ENCODE assay signal across 1 cellular context in the genomic region with DNA sequence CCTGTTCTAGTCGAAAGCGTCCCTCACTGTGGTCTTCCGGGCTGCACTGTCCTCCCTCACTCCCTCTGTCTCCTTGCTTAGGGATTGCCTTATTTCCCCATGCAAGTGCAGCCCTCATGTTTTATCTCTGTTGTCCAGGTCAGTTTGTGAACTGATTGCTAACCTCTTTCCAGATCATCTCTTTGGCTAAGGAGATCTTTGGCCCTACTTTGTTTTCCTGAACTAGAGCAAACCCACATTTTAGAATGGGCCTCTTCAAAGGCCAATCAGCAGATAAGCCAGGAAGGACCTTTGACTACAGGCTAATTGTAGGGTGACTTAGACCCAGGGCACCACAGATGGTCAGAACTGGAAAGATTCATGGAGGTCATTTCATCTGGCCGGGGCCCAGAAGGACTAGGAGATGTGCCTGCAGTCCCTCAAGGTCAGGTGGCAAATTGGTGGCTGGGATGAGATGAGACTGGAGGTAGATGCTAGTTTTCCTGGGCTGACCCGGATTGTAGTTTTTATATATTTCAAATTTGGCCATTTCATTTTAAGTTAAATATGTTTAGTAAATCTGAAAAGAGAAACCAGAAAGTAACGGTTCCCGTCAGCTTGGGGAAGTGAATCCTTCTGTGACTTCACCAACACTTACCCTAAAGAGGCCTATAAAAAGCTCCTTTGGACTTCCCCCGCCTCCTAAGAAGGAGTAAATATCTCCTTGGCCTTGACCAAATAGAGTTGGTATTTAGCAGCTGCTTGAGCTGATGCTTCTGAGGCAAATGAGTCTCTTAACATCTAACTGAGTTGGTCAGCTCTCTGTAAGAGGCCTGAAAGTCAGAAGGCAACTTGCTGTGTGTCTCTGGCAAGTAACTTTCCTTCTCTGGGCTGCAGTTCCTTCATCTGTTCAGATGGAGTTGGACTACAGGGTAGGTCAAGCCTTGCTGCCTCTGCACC.
TF ChIP-seq lines count a peak whose summit lies in the region.

No MANE protein-coding gene starts in this region.

TF ChIP-seq in HepG2, 621 proteins besides CTCF, POLR2A, EP300 and RAD21 (continued from another document and continues in another):
- TF ChIP-seq, protein P1, sequence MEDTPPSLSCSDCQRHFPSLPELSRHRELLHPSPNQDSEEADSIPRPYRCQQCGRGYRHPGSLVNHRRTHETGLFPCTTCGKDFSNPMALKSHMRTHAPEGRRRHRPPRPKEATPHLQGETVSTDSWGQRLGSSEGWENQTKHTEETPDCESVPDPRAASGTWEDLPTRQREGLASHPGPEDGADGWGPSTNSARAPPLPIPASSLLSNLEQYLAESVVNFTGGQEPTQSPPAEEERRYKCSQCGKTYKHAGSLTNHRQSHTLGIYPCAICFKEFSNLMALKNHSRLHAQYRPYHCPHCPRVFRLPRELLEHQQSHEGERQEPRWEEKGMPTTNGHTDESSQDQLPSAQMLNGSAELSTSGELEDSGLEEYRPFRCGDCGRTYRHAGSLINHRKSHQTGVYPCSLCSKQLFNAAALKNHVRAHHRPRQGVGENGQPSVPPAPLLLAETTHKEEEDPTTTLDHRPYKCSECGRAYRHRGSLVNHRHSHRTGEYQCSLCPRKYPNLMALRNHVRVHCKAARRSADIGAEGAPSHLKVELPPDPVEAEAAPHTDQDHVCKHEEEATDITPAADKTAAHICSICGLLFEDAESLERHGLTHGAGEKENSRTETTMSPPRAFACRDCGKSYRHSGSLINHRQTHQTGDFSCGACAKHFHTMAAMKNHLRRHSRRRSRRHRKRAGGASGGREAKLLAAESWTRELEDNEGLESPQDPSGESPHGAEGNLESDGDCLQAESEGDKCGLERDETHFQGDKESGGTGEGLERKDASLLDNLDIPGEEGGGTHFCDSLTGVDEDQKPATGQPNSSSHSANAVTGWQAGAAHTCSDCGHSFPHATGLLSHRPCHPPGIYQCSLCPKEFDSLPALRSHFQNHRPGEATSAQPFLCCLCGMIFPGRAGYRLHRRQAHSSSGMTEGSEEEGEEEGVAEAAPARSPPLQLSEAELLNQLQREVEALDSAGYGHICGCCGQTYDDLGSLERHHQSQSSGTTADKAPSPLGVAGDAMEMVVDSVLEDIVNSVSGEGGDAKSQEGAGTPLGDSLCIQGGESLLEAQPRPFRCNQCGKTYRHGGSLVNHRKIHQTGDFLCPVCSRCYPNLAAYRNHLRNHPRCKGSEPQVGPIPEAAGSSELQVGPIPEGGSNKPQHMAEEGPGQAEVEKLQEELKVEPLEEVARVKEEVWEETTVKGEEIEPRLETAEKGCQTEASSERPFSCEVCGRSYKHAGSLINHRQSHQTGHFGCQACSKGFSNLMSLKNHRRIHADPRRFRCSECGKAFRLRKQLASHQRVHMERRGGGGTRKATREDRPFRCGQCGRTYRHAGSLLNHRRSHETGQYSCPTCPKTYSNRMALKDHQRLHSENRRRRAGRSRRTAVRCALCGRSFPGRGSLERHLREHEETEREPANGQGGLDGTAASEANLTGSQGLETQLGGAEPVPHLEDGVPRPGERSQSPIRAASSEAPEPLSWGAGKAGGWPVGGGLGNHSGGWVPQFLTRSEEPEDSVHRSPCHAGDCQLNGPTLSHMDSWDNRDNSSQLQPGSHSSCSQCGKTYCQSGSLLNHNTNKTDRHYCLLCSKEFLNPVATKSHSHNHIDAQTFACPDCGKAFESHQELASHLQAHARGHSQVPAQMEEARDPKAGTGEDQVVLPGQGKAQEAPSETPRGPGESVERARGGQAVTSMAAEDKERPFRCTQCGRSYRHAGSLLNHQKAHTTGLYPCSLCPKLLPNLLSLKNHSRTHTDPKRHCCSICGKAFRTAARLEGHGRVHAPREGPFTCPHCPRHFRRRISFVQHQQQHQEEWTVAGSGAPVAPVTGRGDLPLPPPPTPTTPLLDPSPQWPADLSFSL (CRISPR knock-in tag; IDR thresholded peaks at IDR 0.05) = 0 out of 2 replicates have a peak, but pooled peaks have one; percentile 24
- TF ChIP-seq PAWR (CRISPR knock-in tag; IDR thresholded peaks at IDR 0.05; ENCODE audit: borderline replicate concordance) (no peak), ONECUT2 (CRISPR knock-in tag; IDR thresholded peaks at IDR 0.05) (peak; percentile 48; the same call in 1 of the 2 replicates), ZNF350 (CRISPR knock-in tag; IDR thresholded peaks at IDR 0.05; ENCODE audit: borderline replicate concordance, low read depth) (peak; percentile 54; the same call in 1 of the 2 replicates), ZNF101 (CRISPR knock-in tag; IDR thresholded peaks at IDR 0.05; ENCODE audit: borderline replicate concordance, low read depth) (no peak), PHF5A (CRISPR knock-in tag; IDR thresholded peaks at IDR 0.05; ENCODE audit: low read depth, unreplicated experiment) (no peak), ZNF547 (CRISPR knock-in tag; IDR thresholded peaks at IDR 0.05) (no peak), SIX4 (CRISPR knock-in tag; IDR thresholded peaks at IDR 0.05) (0 out of 2 replicates have a peak, but pooled peaks have one; percentile 42), ELF3 (CRISPR knock-in tag; IDR thresholded peaks at IDR 0.05) (peak; percentile 73), SMC3 (IDR thresholded peaks at IDR 0.05; ENCODE audit: low read length) (no peak; the same call in 1 of the 2 replicates), ZNF10 (CRISPR knock-in tag; IDR thresholded peaks at IDR 0.05; ENCODE audit: borderline replicate concordance, low read depth) (no peak), U2AF1 (optimal IDR thresholded peaks at IDR 0.05; ENCODE audit: low read depth, low read length) (no peak), TGIF2 (CRISPR knock-in tag; IDR thresholded peaks at IDR 0.05) (no peak), HNF4A (CRISPR knock-in tag; IDR thresholded peaks at IDR 0.05) (peak; percentile 98), ZNF75D (CRISPR knock-in tag; IDR thresholded peaks at IDR 0.05; ENCODE audit: borderline replicate concordance) (no peak), SALL1 (CRISPR knock-in tag; IDR thresholded peaks at IDR 0.05) (peak; percentile 77), FOXK1 (CRISPR knock-in tag; IDR thresholded peaks at IDR 0.05; ENCODE audit: borderline replicate concordance, low read depth) (no peak), MED1 (CRISPR knock-in tag; IDR thresholded peaks at IDR 0.05) (peak; percentile 92), RXRA (CRISPR knock-in tag; IDR thresholded peaks at IDR 0.05) (peak; percentile 80; the same call in 1 of the 2 replicates), MXI1 (IDR thresholded peaks at IDR 0.05; ENCODE audit: borderline replicate concordance, low read depth, low read length) (peak; percentile 45; the same call in 1 of the 3 replicates), TP53 (CRISPR knock-in tag; conservative IDR thresholded peaks at IDR 0.05) (0 out of 2 replicates have a peak, but pooled peaks have one; percentile 29), ZNF24 (IDR thresholded peaks at IDR 0.05) (no peak), POLR2G (IDR thresholded peaks at IDR 0.05; ENCODE audit: low read depth, low read length) (peak; percentile 93), NCOA1 (CRISPR knock-in tag; IDR thresholded peaks at IDR 0.05) (peak; percentile 92; the same call in 1 of the 2 replicates), ZNF235 (CRISPR knock-in tag; IDR thresholded peaks at IDR 0.05; ENCODE audit: borderline replicate concordance) (no peak), PRMT3 (CRISPR knock-in tag; IDR thresholded peaks at IDR 0.05; ENCODE audit: borderline replicate concordance, low read depth) (no peak), ZKSCAN5 (CRISPR knock-in tag; IDR thresholded peaks at IDR 0.05) (no peak), XRCC5 (optimal IDR thresholded peaks at IDR 0.05; ENCODE audit: low read length) (no peak), ZNF713 (CRISPR knock-in tag; IDR thresholded peaks at IDR 0.05) (0 out of 2 replicates have a peak, but pooled peaks have one; percentile 28), ZNF737 (CRISPR knock-in tag; IDR thresholded peaks at IDR 0.05; ENCODE audit: borderline replicate concordance) (no peak), RXRB (CRISPR knock-in tag; IDR thresholded peaks at IDR 0.05; ENCODE audit: borderline replicate concordance) (peak; percentile 92), ZBTB42 (CRISPR knock-in tag; IDR thresholded peaks at IDR 0.05) (no peak)
- TF ChIP-seq, protein P2, sequence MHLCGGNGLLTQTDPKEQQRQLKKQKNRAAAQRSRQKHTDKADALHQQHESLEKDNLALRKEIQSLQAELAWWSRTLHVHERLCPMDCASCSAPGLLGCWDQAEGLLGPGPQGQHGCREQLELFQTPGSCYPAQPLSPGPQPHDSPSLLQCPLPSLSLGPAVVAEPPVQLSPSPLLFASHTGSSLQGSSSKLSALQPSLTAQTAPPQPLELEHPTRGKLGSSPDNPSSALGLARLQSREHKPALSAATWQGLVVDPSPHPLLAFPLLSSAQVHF (CRISPR knock-in tag; IDR thresholded peaks at IDR 0.05) = no peak
- TF ChIP-seq, protein P3, sequence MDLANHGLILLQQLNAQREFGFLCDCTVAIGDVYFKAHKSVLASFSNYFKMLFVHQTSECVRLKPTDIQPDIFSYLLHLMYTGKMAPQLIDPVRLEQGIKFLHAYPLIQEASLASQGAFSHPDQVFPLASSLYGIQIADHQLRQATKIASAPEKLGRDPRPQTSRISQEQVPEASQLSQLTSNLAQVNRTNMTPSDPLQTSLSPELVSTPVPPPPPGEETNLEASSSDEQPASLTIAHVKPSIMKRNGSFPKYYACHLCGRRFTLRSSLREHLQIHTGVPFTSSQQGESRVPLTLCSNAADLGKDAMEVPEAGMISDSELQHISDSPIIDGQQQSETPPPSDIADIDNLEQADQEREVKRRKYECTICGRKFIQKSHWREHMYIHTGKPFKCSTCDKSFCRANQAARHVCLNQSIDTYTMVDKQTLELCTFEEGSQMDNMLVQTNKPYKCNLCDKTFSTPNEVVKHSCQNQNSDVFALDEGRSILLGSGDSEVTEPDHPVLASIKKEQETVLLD (CRISPR knock-in tag; IDR thresholded peaks at IDR 0.05; ENCODE audit: low read depth) = no peak
- TF ChIP-seq, protein P4, sequence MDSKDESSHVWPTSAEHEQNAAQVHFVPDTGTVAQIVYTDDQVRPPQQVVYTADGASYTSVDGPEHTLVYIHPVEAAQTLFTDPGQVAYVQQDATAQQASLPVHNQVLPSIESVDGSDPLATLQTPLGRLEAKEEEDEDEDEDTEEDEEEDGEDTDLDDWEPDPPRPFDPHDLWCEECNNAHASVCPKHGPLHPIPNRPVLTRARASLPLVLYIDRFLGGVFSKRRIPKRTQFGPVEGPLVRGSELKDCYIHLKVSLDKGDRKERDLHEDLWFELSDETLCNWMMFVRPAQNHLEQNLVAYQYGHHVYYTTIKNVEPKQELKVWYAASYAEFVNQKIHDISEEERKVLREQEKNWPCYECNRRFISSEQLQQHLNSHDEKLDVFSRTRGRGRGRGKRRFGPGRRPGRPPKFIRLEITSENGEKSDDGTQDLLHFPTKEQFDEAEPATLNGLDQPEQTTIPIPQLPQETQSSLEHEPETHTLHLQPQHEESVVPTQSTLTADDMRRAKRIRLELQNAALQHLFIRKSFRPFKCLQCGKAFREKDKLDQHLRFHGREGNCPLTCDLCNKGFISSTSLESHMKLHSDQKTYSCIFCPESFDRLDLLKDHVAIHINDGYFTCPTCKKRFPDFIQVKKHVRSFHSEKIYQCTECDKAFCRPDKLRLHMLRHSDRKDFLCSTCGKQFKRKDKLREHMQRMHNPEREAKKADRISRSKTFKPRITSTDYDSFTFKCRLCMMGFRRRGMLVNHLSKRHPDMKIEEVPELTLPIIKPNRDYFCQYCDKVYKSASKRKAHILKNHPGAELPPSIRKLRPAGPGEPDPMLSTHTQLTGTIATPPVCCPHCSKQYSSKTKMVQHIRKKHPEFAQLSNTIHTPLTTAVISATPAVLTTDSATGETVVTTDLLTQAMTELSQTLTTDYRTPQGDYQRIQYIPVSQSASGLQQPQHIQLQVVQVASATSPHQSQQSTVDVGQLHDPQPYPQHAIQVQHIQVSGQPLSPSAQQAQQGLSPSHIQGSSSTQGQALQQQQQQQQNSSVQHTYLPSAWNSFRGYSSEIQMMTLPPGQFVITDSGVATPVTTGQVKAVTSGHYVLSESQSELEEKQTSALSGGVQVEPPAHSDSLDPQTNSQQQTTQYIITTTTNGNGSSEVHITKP (CRISPR knock-in tag; IDR thresholded peaks at IDR 0.05; ENCODE audit: low read depth) = peak; percentile 74
- TF ChIP-seq, protein P5, sequence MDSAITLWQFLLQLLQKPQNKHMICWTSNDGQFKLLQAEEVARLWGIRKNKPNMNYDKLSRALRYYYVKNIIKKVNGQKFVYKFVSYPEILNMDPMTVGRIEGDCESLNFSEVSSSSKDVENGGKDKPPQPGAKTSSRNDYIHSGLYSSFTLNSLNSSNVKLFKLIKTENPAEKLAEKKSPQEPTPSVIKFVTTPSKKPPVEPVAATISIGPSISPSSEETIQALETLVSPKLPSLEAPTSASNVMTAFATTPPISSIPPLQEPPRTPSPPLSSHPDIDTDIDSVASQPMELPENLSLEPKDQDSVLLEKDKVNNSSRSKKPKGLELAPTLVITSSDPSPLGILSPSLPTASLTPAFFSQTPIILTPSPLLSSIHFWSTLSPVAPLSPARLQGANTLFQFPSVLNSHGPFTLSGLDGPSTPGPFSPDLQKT (CRISPR knock-in tag; IDR thresholded peaks at IDR 0.05; ENCODE audit: borderline replicate concordance) = no peak
- TF ChIP-seq, protein P6, sequence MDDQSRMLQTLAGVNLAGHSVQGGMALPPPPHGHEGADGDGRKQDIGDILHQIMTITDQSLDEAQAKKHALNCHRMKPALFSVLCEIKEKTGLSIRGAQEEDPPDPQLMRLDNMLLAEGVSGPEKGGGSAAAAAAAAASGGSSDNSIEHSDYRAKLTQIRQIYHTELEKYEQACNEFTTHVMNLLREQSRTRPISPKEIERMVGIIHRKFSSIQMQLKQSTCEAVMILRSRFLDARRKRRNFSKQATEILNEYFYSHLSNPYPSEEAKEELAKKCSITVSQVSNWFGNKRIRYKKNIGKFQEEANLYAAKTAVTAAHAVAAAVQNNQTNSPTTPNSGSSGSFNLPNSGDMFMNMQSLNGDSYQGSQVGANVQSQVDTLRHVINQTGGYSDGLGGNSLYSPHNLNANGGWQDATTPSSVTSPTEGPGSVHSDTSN (CRISPR knock-in tag; IDR thresholded peaks at IDR 0.05; ENCODE audit: borderline replicate concordance) = no peak
- TF ChIP-seq, protein P7, sequence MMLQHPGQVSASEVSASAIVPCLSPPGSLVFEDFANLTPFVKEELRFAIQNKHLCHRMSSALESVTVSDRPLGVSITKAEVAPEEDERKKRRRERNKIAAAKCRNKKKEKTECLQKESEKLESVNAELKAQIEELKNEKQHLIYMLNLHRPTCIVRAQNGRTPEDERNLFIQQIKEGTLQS (CRISPR knock-in tag; IDR thresholded peaks at IDR 0.05) = no peak; the same call in 1 of the 2 replicates
- TF ChIP-seq, protein P8, sequence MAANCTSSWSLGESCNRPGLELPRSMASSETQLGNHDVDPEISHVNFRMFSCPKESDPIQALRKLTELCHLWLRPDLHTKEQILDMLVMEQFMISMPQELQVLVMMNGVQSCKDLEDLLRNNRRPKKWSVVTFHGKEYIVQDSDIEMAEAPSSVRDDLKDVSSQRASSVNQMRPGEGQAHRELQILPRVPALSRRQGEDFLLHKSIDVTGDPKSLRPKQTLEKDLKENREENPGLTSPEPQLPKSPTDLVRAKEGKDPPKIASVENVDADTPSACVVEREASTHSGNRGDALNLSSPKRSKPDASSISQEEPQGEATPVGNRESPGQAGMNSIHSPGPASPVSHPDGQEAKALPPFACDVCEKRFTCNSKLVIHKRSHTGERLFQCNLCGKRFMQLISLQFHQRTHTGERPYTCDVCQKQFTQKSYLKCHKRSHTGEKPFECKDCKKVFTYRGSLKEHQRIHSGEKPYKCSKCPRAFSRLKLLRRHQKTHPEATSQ (CRISPR knock-in tag; IDR thresholded peaks at IDR 0.05; ENCODE audit: borderline replicate concordance) = peak; percentile 29; the same call in 1 of the 2 replicates
